Comparison of ENCODE assay signal across 10 cellular contexts in genomic region chr4:141771889-141772830, GRCh38.
DNase-seq lines count a peak whose midpoint lies in the region; ATAC-seq and TF ChIP-seq lines count a peak whose summit lies in the region.
"Had no signal": no experiment of that assay in that cellular context is flagged by ENCODE, and none has a peak within 500 bp of the region (broad histone marks: within the 10 kb centered on the region; RNA-seq: fewer than 3 reads in every experiment).

No MANE protein-coding gene starts in this region.

- ATAC-seq in GM19324 (IDR thresholded peaks at IDR 0.05; ENCODE audit: low FRiP score, unreplicated experiment) (peak; percentile 64), HG02884 (IDR thresholded peaks at IDR 0.05; ENCODE audit: unreplicated experiment) (peak; percentile 84), T-cell (replicated peaks in 1 of 4) (no peak), gastroesophageal sphincter (no peak)

- TF ChIP-seq POLR2A in ovary (IDR thresholded peaks at IDR 0.05) (no peak), gastroesophageal sphincter (IDR thresholded peaks at IDR 0.05) (no peak)

- POLR2A ChIA-PET in T-cell (lab: Charles Lee), result no interaction called here

- H3K9me3 Mint-ChIP-seq in T-cell, result no peaks in the 10 kb centered on the region
- H3K9me3 Mint-ChIP-seq: activated B cell treated with CpG ODN at 0.5 μM for 24 hours had no signal

- H3K4me1 ChIP-seq in ovary (ENCODE audit: insufficient read depth), result no peaks in the 10 kb centered on the region
- H3K4me1 ChIP-seq in gastroesophageal sphincter, result no peaks in the 10 kb centered on the region
- H3K4me1 ChIP-seq: adrenal gland had no signal

- H3K27ac ChIP-seq in ovary (no peak overlapping the region), gastroesophageal sphincter (no peak overlapping the region)
- H3K27ac ChIP-seq: adrenal gland had no signal

- H3K36me3 Mint-ChIP-seq in T-cell, result no peaks in the 10 kb centered on the region

- TF ChIP-seq EP300 in ovary (IDR thresholded peaks at IDR 0.05), result no peak
- TF ChIP-seq EP300 in gastroesophageal sphincter (IDR thresholded peaks at IDR 0.05), result no peak

- 43 to 68% (median 47%) methylated on average over 10 of the region's 10 CpGs for WGBS in ovary, 3 donors
- WGBS in gastroesophageal sphincter (ENCODE audit: low coverage in 1 of 2), 2 donors, result 62 to 66% methylated on average over 7 to 8 of the region's 10 CpGs

- H3K27me3 ChIP-seq in ovary (no peaks in the 10 kb centered on the region), gastroesophageal sphincter (no peaks in the 10 kb centered on the region)

- H3K36me3 ChIP-seq in ovary, result no peaks in the 10 kb centered on the region
- H3K36me3 ChIP-seq in gastroesophageal sphincter, result no peaks in the 10 kb centered on the region
- H3K36me3 ChIP-seq: adrenal gland had no signal

- no peaks in the 10 kb centered on the region for H3K9me3 ChIP-seq in ovary
- no peaks in the 10 kb centered on the region for H3K9me3 ChIP-seq in gastroesophageal sphincter
- H3K9me3 ChIP-seq: adrenal gland had no signal

- peaks cover 3% of the 10 kb centered on the region in 2 donors for H3K27me3 Mint-ChIP-seq in T-cell
- H3K27me3 Mint-ChIP-seq: activated B cell treated with CpG ODN at 0.5 μM for 24 hours had no signal

- no peak overlapping the region for H3K4me3 ChIP-seq in ovary
- H3K4me3 ChIP-seq in gastroesophageal sphincter, result no peak overlapping the region
- H3K4me3 ChIP-seq: adrenal gland had no signal

- H3K4me3 Mint-ChIP-seq in T-cell, result peak overlapping the region; percentile 21 to 41 (median 22)
- H3K4me3 Mint-ChIP-seq: activated B cell treated with CpG ODN at 0.5 μM for 24 hours had no signal

- peak; percentile 37 for DNase-seq in DMS53 treated with DMSO at 0.1 percent for 48 hours (lab: John Stamatoyannopoulos, UW; ENCODE audit: unreplicated experiment)
- no peak for DNase-seq in T-cell
- no peak for DNase-seq in midbrain (lab: John Stamatoyannopoulos, UW)
- no peak for DNase-seq in ovary
- no peak for DNase-seq in Ammon's horn (ENCODE audit: low spot score)
- DNase-seq: activated B cell treated with CpG ODN at 0.5 μM for 24 hours, adrenal gland had no signal

- peak overlapping the region in 1 of 2 donors; percentile 66 for H3K27ac Mint-ChIP-seq in T-cell
- H3K27ac Mint-ChIP-seq: activated B cell treated with CpG ODN at 0.5 μM for 24 hours had no signal

- no peak for TF ChIP-seq CTCF in ovary (IDR thresholded peaks at IDR 0.05)
- TF ChIP-seq CTCF in gastroesophageal sphincter (IDR thresholded peaks at IDR 0.05), result no peak

- CTCF ChIA-PET in T-cell (lab: Charles Lee), result no interaction called here

- peaks cover 11 to 16% (median 11%) of the 10 kb centered on the region in 3 donors for H3K4me1 Mint-ChIP-seq in T-cell
- H3K4me1 Mint-ChIP-seq: activated B cell treated with CpG ODN at 0.5 μM for 24 hours had no signal

- intact Hi-C loops in ovary (cut with DNase I), result no loop called here

Comparison
In these comparisons a context has a peak if more than half of its experiments do, and no peak if none do; other contexts are left out.
1. ATAC-seq: peak in GM19324 (single experiment) and HG02884 (single experiment); none in T-cell (0 of 4) and gastroesophageal sphincter (single experiment).